In genomic region chr2:127661949-127662510, GRCh38 we compare ENCODE assay signal across 1 cellular context.
TF ChIP-seq lines count a peak whose summit lies in the region.

No MANE protein-coding gene starts in this region.

TF ChIP-seq in HCT116, 20 proteins besides CTCF, POLR2A, EP300 and RAD21:
- TF ChIP-seq CBX3 (IDR thresholded peaks at IDR 0.05; ENCODE audit: low read depth) (no peak), TCF7L2 (IDR thresholded peaks at IDR 0.05; ENCODE audit: borderline replicate concordance, extremely low read depth, insufficient read depth, insufficient read length) (no peak), SP1 (IDR thresholded peaks at IDR 0.05; ENCODE audit: low read depth) (no peak), EZH2phosphoT487 (IDR thresholded peaks at IDR 0.05; ENCODE audit: borderline replicate concordance) (no peak), MAX (IDR thresholded peaks at IDR 0.05) (no peak), EZH2 (IDR thresholded peaks at IDR 0.05) (no peak), ZNF274 (IDR thresholded peaks at IDR 0.05; ENCODE audit: low read depth, low read length) (no peak), ZBTB33 (IDR thresholded peaks at IDR 0.05; ENCODE audit: extremely low read depth, insufficient replicate concordance, low read length) (no peak), CEBPB (IDR thresholded peaks at IDR 0.05; ENCODE audit: low read depth) (no peak), ATF3 (IDR thresholded peaks at IDR 0.05) (no peak), POLR2AphosphoS5 (IDR thresholded peaks at IDR 0.05; ENCODE audit: low read depth, low read length) (no peak), SRF (IDR thresholded peaks at IDR 0.05; ENCODE audit: low read depth) (no peak), EGR1 (IDR thresholded peaks at IDR 0.05; ENCODE audit: low read depth) (no peak), REST (IDR thresholded peaks at IDR 0.05; ENCODE audit: low read depth) (no peak), ZFX (IDR thresholded peaks at IDR 0.05) (no peak), YY1 (IDR thresholded peaks at IDR 0.05; ENCODE audit: extremely low read depth, insufficient replicate concordance, low read depth, low read length) (no peak)
